Comparison of ENCODE assay signal across 24 cellular contexts in the genomic region with DNA sequence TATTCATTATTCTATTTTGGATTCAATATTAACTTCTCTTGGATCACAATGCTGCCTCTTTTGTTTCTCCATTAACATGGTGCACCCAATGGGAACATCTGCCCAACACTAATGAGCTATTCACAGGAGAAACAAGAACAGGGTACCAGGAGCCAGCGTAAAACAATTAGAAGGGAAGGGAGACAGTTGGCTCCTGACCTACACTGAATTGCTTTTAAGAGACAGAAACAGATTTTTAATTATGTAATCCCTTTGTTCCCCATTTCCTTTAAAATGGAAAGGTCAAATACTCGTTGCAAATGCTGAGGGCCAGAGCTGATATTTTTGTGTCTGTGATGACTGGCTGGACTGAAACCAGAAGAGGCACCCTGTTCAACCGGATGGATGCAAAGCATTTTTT.
DNase-seq lines count a peak whose midpoint lies in the region; ATAC-seq and TF ChIP-seq lines count a peak whose summit lies in the region.
"Had no signal": no experiment of that assay in that cellular context is flagged by ENCODE, and none has a peak within 500 bp of the region (broad histone marks: within the 10 kb centered on the region; RNA-seq: fewer than 3 reads in every experiment).

No MANE protein-coding gene starts in this region.

- intact Hi-C loops in left ventricle myocardium inferior (cut with micrococcal nuclease), result loop anchor here (10.0 kb wide), 1 partner anchor 120 kb away; no protein-coding TSS in a partner anchor
- intact Hi-C loops in Right ventricle myocardium inferior (cut with DNase I), result loop anchor here (5.0 kb wide), 1 partner anchor 117 kb away; no protein-coding TSS in a partner anchor

- peaks cover 12% of the 10 kb centered on the region for H3K4me1 Mint-ChIP-seq in brain
- H3K4me1 Mint-ChIP-seq: endodermal cell had no signal

- peak overlapping the region in 3 of 5 experiments; percentile 10 to 74 (median 14) for H3K27ac Mint-ChIP-seq in brain
- H3K27ac Mint-ChIP-seq: endodermal cell, progenitor cell of endocrine pancreas had no signal

- H3K9me3 Mint-ChIP-seq in brain, result peaks cover 0 to 5% (median 0%) of the 10 kb centered on the region in 5 experiments
- H3K9me3 Mint-ChIP-seq: endodermal cell had no signal

- no peaks in the 10 kb centered on the region for H3K36me3 Mint-ChIP-seq in brain

- H3K27me3 ChIP-seq in left ventricle myocardium inferior (ENCODE audit: low read depth), result no peaks in the 10 kb centered on the region
- H3K27me3 ChIP-seq: body of pancreas, gastroesophageal sphincter, stomach, tibial nerve had no signal

- TF ChIP-seq CTCF in left ventricle myocardium inferior (IDR thresholded peaks at IDR 0.05; ENCODE audit: borderline replicate concordance) (no peak), brain (conservative IDR thresholded peaks at IDR 0.05) (no peak), GM13977 (IDR thresholded peaks at IDR 0.05; ENCODE audit: extremely low read depth, insufficient read depth, missing control alignments) (no peak)

- H3K36me3 ChIP-seq in left ventricle myocardium inferior, result no peaks in the 10 kb centered on the region
- H3K36me3 ChIP-seq: gastroesophageal sphincter, lower lobe of right lung, stomach, tibial nerve had no signal

- peak overlapping the region; percentile 65 for H3K27ac ChIP-seq in left ventricle myocardium inferior (replicated peaks)
- H3K27ac ChIP-seq: body of pancreas, C4-2B, coronary artery, gastroesophageal sphincter, lower lobe of right lung, stomach, tibial nerve had no signal

- no peak overlapping the region for H3K4me3 ChIP-seq in left ventricle myocardium inferior
- H3K4me3 ChIP-seq: body of pancreas, coronary artery, gastroesophageal sphincter, lower lobe of right lung, stomach, tibial nerve had no signal

- in situ Hi-C loops in GM13977 (cut with MboI; ENCODE audit: low pct_unique_long_range_greater_than_20kb, low sequenced_read_pairs, unreplicated experiment), result no loop called here

- no peak for ATAC-seq in Right ventricle myocardium inferior
- ATAC-seq: body of pancreas, gastroesophageal sphincter, lower lobe of right lung, Panc1 had no signal

- H3K4me3 Mint-ChIP-seq in brain, result peak overlapping the region in 1 of 5 experiments; percentile 18
- H3K4me3 Mint-ChIP-seq: endodermal cell had no signal

- no peaks in the 10 kb centered on the region for H3K9me3 ChIP-seq in left ventricle myocardium inferior (replicated peaks)
- H3K9me3 ChIP-seq: body of pancreas, gastroesophageal sphincter, lower lobe of right lung, stomach, tibial nerve had no signal

- H3K27me3 Mint-ChIP-seq in brain, result no peaks in the 10 kb centered on the region
- H3K27me3 Mint-ChIP-seq: progenitor cell of endocrine pancreas had no signal

- DNase-seq in left ventricle myocardium inferior, result no peak
- DNase-seq in Right ventricle myocardium inferior (ENCODE audit: missing footprints), result no peak
- DNase-seq in NCI-H1694 treated with DMSO at 0.1 percent for 48 hours (lab: John Stamatoyannopoulos, UW), result peak; percentile 59
- DNase-seq in pulmonary artery endothelial cell (ENCODE audit: low read depth, low spot score), result peak; percentile 11
- DNase-seq in GM13977 (ENCODE audit: low spot score), result no peak
- no peak for DNase-seq in T-helper 2 cell
- no peak for DNase-seq in NK-92 treated with Interleukin-12 subunit alpha and Interleukin-12 subunit beta, amount 100 ng/mL, for 24 hours (lab: John Stamatoyannopoulos, UW)
- DNase-seq: activated CD8-positive, alpha-beta memory T cell treated with anti-CD3 and anti-CD28 coated beads for 24 hours; activated gamma-delta T cell; activated T-cell treated with anti-CD3 and anti-CD28 coated beads, Interleukin-2, amount 50 U/mL, for 1 hour; body of pancreas; endodermal cell; IMR-90; lower lobe of right lung; NCI-H1436; NCI-H226; stomach had no signal

- peaks cover 40% of the 10 kb centered on the region for H3K4me1 ChIP-seq in left ventricle myocardium inferior
- H3K4me1 ChIP-seq: stomach had no signal

Comparison
In these comparisons a context has a peak if more than half of its experiments do, and no peak if none do; other contexts are left out.
1. DNase-seq: peak in NCI-H1694 treated with DMSO at 0.1 percent for 48 hours (single experiment) and pulmonary artery endothelial cell (single experiment); none in left ventricle myocardium inferior (single experiment), Right ventricle myocardium inferior (single experiment), GM13977 (single experiment), T-helper 2 cell (0 of 5) and NK-92 treated with Interleukin-12 subunit alpha and Interleukin-12 subunit beta, amount 100 ng/mL, for 24 hours (single experiment).